Comparison of ENCODE assay signal across 8 cellular contexts in genomic region chr6:135008072-135008940, GRCh38. TPM values are rescaled to one million over a fixed set of nuclear protein-coding genes. Genes with fewer than 3 reads are reported as not detected.
A peak's percentile ranks its signal among the peaks of the same experiment; 100 is the strongest.
DNase-seq lines count a peak whose midpoint lies in the region; ATAC-seq and TF ChIP-seq lines count a peak whose summit lies in the region.

No MANE protein-coding gene starts in this region.

- TF ChIP-seq CTCF in natural killer cell (IDR thresholded peaks at IDR 0.05) (no peak), prostate gland (IDR thresholded peaks at IDR 0.05) (no peak)

- no peaks in the 10 kb centered on the region for H3K27me3 Mint-ChIP-seq in natural killer cell treated with Interleukin-12 subunit alpha and Interleukin-12 subunit beta and Interleukin-15 and Interleukin-18, amount 100 ng/mL, for 72 hours
- H3K27me3 Mint-ChIP-seq in natural killer cell (ENCODE audit: low read depth in 2 of 2): no peaks in the 10 kb centered on the region
- no peaks in the 10 kb centered on the region for H3K27me3 Mint-ChIP-seq in stimulated activated naive CD8-positive, alpha-beta T cell treated with anti-CD3 and anti-CD28 coated beads, Interleukin-15, amount 100 ng/mL, for 72 hours

- H3K9me3 Mint-ChIP-seq in natural killer cell treated with Interleukin-12 subunit alpha and Interleukin-12 subunit beta and Interleukin-15 and Interleukin-18, amount 100 ng/mL, for 72 hours: no peaks in the 10 kb centered on the region
- no peaks in the 10 kb centered on the region for H3K9me3 Mint-ChIP-seq in natural killer cell
- no peaks in the 10 kb centered on the region for H3K9me3 Mint-ChIP-seq in stimulated activated naive CD8-positive, alpha-beta T cell treated with anti-CD3 and anti-CD28 coated beads, Interleukin-15, amount 100 ng/mL, for 72 hours

- WGBS in prostate gland: 83% methylated on average over 6 of the region's 6 CpGs

- TF ChIP-seq POLR2A in prostate gland (IDR thresholded peaks at IDR 0.05): no peak

- no peak overlapping the region for H3K4me3 ChIP-seq in prostate gland

- peak overlapping the region; percentile 10 to 26 for H3K27ac Mint-ChIP-seq in natural killer cell treated with Interleukin-12 subunit alpha and Interleukin-12 subunit beta and Interleukin-15 and Interleukin-18, amount 100 ng/mL, for 72 hours
- no peak overlapping the region for H3K27ac Mint-ChIP-seq in natural killer cell
- H3K27ac Mint-ChIP-seq in stimulated activated naive CD8-positive, alpha-beta T cell treated with anti-CD3 and anti-CD28 coated beads, Interleukin-15, amount 100 ng/mL, for 72 hours: peak overlapping the region; percentile 28 to 79

- H3K36me3 Mint-ChIP-seq in natural killer cell treated with Interleukin-12 subunit alpha and Interleukin-12 subunit beta and Interleukin-15 and Interleukin-18, amount 100 ng/mL, for 72 hours: peaks cover 24% of the 10 kb centered on the region
- H3K36me3 Mint-ChIP-seq in natural killer cell: no peaks in the 10 kb centered on the region

- no peaks in the 10 kb centered on the region for H3K4me1 ChIP-seq in prostate gland (replicated peaks)

- ATAC-seq in natural killer cell treated with Interleukin-12 subunit alpha and Interleukin-12 subunit beta and Interleukin-15 and Interleukin-18, amount 100 ng/mL, for 72 hours: peak; percentile 15 to 88
- ATAC-seq in natural killer cell (no peak), HG02610 (IDR thresholded peaks at IDR 0.05; ENCODE audit: unreplicated experiment) (peak; percentile 92), esophagus mucosa (no peak)
- ATAC-seq in stimulated activated naive CD8-positive, alpha-beta T cell treated with anti-CD3 and anti-CD28 coated beads, Interleukin-15, amount 100 ng/mL, for 72 hours: peak; percentile 99

- H3K27ac ChIP-seq in prostate gland: no peak overlapping the region

- DNase-seq in natural killer cell treated with Interleukin-12 subunit alpha and Interleukin-12 subunit beta and Interleukin-15 and Interleukin-18, amount 100 ng/mL, for 72 hours (ENCODE audit: low spot score): no peak
- DNase-seq in natural killer cell (no peak), HT-29 (ENCODE audit: low spot score) (peak; percentile 29), SIG-M5 (lab: John Stamatoyannopoulos, UW) (no peak), prostate gland (ENCODE audit: low spot score) (no peak)
- peak in 1 of 2 donors; percentile 33 for DNase-seq in stimulated activated naive CD8-positive, alpha-beta T cell treated with anti-CD3 and anti-CD28 coated beads, Interleukin-15, amount 100 ng/mL, for 72 hours

- H3K27me3 ChIP-seq in prostate gland (replicated peaks; ENCODE audit: insufficient read depth): no peaks in the 10 kb centered on the region

- no peaks in the 10 kb centered on the region for H3K36me3 ChIP-seq in prostate gland

- peak overlapping the region; percentile 21 for H3K4me3 Mint-ChIP-seq in natural killer cell treated with Interleukin-12 subunit alpha and Interleukin-12 subunit beta and Interleukin-15 and Interleukin-18, amount 100 ng/mL, for 72 hours
- no peak overlapping the region for H3K4me3 Mint-ChIP-seq in natural killer cell
- peak overlapping the region; percentile 54 to 63 for H3K4me3 Mint-ChIP-seq in stimulated activated naive CD8-positive, alpha-beta T cell treated with anti-CD3 and anti-CD28 coated beads, Interleukin-15, amount 100 ng/mL, for 72 hours

- intact Hi-C loops in natural killer cell (cut with micrococcal nuclease): no loop called here
- intact Hi-C loops in prostate gland (cut with DNase I): no loop called here

- H3K4me1 Mint-ChIP-seq in natural killer cell treated with Interleukin-12 subunit alpha and Interleukin-12 subunit beta and Interleukin-15 and Interleukin-18, amount 100 ng/mL, for 72 hours (ENCODE audit: low read depth in 2 of 2): peaks cover 24 to 31% of the 10 kb centered on the region in 2 donors
- peaks cover 10 to 12% of the 10 kb centered on the region in 2 donors for H3K4me1 Mint-ChIP-seq in natural killer cell
- peaks cover 42% of the 10 kb centered on the region for H3K4me1 Mint-ChIP-seq in stimulated activated naive CD8-positive, alpha-beta T cell treated with anti-CD3 and anti-CD28 coated beads, Interleukin-15, amount 100 ng/mL, for 72 hours

- no peaks in the 10 kb centered on the region for H3K9me3 ChIP-seq in prostate gland

RNA-seq across cellular contexts. Expression of gene HBS1L, which starts 46.3 kb away (rescaled TPM):
- 100 to 1,000 TPM; 137 to 215 TPM for total RNA-seq in natural killer cell treated with Interleukin-12 subunit alpha and Interleukin-12 subunit beta and Interleukin-15 and Interleukin-18, amount 100 ng/mL, for 72 hours
- total RNA-seq in natural killer cell: 10 to 100 TPM; 75.3 to 82.2 (median 80.1) TPM
- 65.1 and 74.3 TPM in 2 replicates for total RNA-seq in HT-29 (2014; rRNA removed; shearing (Covaris generic))
- 10 to 100 TPM; 54.2 to 72.1 TPM for total RNA-seq in prostate gland
- total RNA-seq in esophagus mucosa: 47.0 TPM

RNA-seq across cellular contexts. Expression of gene ALDH8A1, which starts 58.4 kb away (rescaled TPM):
- total RNA-seq in natural killer cell treated with Interleukin-12 subunit alpha and Interleukin-12 subunit beta and Interleukin-15 and Interleukin-18, amount 100 ng/mL, for 72 hours: 1 to 10 TPM; 3.9 to 5.2 TPM
- total RNA-seq in natural killer cell: 1 to 10 TPM in 2 of 3 donors, under 1 TPM in 1; 0.75 to 3.0 (median 1.8) TPM
- not detected in 2 replicates for total RNA-seq in HT-29 (2014; rRNA removed; shearing (Covaris generic))
- total RNA-seq in prostate gland: 1 to 10 TPM in 1 of 2 donors, not detected in 1; 7.6 TPM
- total RNA-seq in esophagus mucosa: 0.16 TPM

Comparison
In these comparisons a context has a peak if more than half of its experiments do, and no peak if none do; other contexts are left out.
1. ATAC-seq: peak in natural killer cell treated with Interleukin-12 subunit alpha and Interleukin-12 subunit beta and Interleukin-15 and Interleukin-18, amount 100 ng/mL, for 72 hours (2 of 2), HG02610 (single experiment) and stimulated activated naive CD8-positive, alpha-beta T cell treated with anti-CD3 and anti-CD28 coated beads, Interleukin-15, amount 100 ng/mL, for 72 hours (single experiment); none in natural killer cell (0 of 3) and esophagus mucosa (single experiment).
2. H3K27ac Mint-ChIP-seq: peak in natural killer cell treated with Interleukin-12 subunit alpha and Interleukin-12 subunit beta and Interleukin-15 and Interleukin-18, amount 100 ng/mL, for 72 hours (2 of 2) and stimulated activated naive CD8-positive, alpha-beta T cell treated with anti-CD3 and anti-CD28 coated beads, Interleukin-15, amount 100 ng/mL, for 72 hours (2 of 2); none in natural killer cell (0 of 2).